ENCODE assay signal across 18 cellular contexts in the genomic region with DNA sequence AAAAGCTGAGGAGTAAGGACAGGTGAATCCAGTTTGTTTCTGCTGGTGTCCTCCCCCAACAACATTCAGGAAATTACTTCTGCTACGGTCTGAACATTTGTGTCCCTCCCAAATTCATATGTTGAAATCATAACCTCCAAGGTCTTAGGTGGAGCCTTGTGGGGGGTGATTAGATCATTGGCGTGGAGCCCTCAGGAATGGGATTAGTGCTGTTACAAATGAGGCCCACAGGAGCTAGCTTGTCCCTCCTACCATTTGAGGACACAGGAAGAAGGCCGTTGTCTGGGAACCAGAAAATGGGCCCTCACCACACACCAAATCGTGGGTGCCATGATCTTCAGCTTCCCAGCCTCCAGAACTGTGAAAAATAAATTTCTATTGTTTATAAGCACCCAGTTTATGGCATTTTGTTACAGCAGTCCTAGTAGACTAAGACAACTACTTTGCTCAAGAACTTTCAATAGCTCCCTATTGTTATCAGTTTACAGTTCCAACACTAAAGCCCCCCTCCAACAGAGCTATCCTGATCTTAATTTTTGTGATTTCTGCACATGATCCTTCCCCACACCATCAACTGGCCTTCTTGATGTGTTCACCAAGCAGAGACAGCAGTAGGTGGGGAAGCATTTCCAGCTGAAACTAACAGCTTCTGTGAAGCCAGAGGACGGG. TPM values are rescaled to one million over a fixed set of nuclear protein-coding genes. Genes with fewer than 3 reads are reported as not detected.
DNase-seq lines count a peak whose midpoint lies in the region; ATAC-seq and TF ChIP-seq lines count a peak whose summit lies in the region.
"Had no signal": no experiment of that assay in that cellular context is flagged by ENCODE, and none has a peak within 500 bp of the region (broad histone marks: within the 10 kb centered on the region; RNA-seq: fewer than 3 reads in every experiment).

No MANE protein-coding gene starts in this region.

- H3K36me3 Mint-ChIP-seq in type B pancreatic cell: no peaks in the 10 kb centered on the region
- no peaks in the 10 kb centered on the region for H3K36me3 Mint-ChIP-seq in activated T-cell treated with anti-CD3 and anti-CD28 coated beads, Interleukin-2, amount 50 U/mL, for 4 hours (ENCODE audit: insufficient read depth)
- H3K36me3 Mint-ChIP-seq: CD4-positive, alpha-beta memory T cell had no signal

- H3F3A ChIP-seq in smooth muscle cell (ENCODE audit: low read depth): peaks cover 15% of the 10 kb centered on the region

- H3K9ac ChIP-seq in smooth muscle cell (ENCODE audit: low read depth): no peak overlapping the region

- no peaks in the 10 kb centered on the region for H3K79me2 ChIP-seq in smooth muscle cell (ENCODE audit: low read depth)

- no peaks in the 10 kb centered on the region for H3K36me3 ChIP-seq in esophagus squamous epithelium
- no peaks in the 10 kb centered on the region for H3K36me3 ChIP-seq in smooth muscle cell (ENCODE audit: low read depth)
- H3K36me3 ChIP-seq: neutrophil had no signal

- no peak overlapping the region for H3K4me2 ChIP-seq in smooth muscle cell

- H3K27me3 ChIP-seq in esophagus squamous epithelium (no peaks in the 10 kb centered on the region), smooth muscle cell (ENCODE audit: low read depth) (peaks cover 4% of the 10 kb centered on the region)
- H3K27me3 ChIP-seq: neutrophil had no signal

- no peak for ATAC-seq in GM21360 (IDR thresholded peaks at IDR 0.05; ENCODE audit: unreplicated experiment)
- no peak for ATAC-seq in activated T-cell treated with anti-CD3 and anti-CD28 coated beads, Interleukin-2, amount 50 U/mL, for 4 hours
- ATAC-seq: activated T-cell treated with anti-CD3 and anti-CD28 coated beads, Interleukin-2, amount 50 U/mL, for 72 hours had no signal

- H2AFZ ChIP-seq in smooth muscle cell (ENCODE audit: low read depth): no peak overlapping the region

- 46 to 63% methylated on average over 5 of the region's 5 CpGs for WGBS in esophagus squamous epithelium, 2 donors
- WGBS in smooth muscle cell (ENCODE audit: low lambda C conversion rate): 87% methylated on average over 5 of the region's 5 CpGs

- intact Hi-C loops in esophagus squamous epithelium (cut with DNase I): no loop called here

- peak overlapping the region; percentile 76 to 93 (median 86) for H3K27ac ChIP-seq in esophagus squamous epithelium
- no peak overlapping the region for H3K27ac ChIP-seq in smooth muscle cell (ENCODE audit: low read depth)

- no peak for TF ChIP-seq CTCF in esophagus squamous epithelium (IDR thresholded peaks at IDR 0.05)
- no peak for TF ChIP-seq CTCF in type B pancreatic cell (conservative IDR thresholded peaks at IDR 0.05)
- TF ChIP-seq CTCF in smooth muscle cell (IDR thresholded peaks at IDR 0.05; ENCODE audit: borderline replicate concordance, insufficient read depth, poor library complexity, severe bottlenecking): no peak

- no peak overlapping the region for H3K27ac Mint-ChIP-seq in type B pancreatic cell
- H3K27ac Mint-ChIP-seq: activated CD4-positive, alpha-beta memory T cell treated with anti-CD3 and anti-CD28 coated beads, Interleukin-2, amount 10 ng/mL, durations not matched to agents 7 days and 5 days; activated T-cell treated with anti-CD3 and anti-CD28 coated beads, Interleukin-2, amount 50 U/mL, for 72 hours; CD4-positive, alpha-beta memory T cell had no signal

- peak overlapping the region; percentile 77 for H3K4me3 Mint-ChIP-seq in type B pancreatic cell
- no peak overlapping the region for H3K4me3 Mint-ChIP-seq in activated T-cell treated with anti-CD3 and anti-CD28 coated beads, Interleukin-2, amount 50 U/mL, for 4 hours
- H3K4me3 Mint-ChIP-seq: activated CD4-positive, alpha-beta memory T cell treated with anti-CD3 and anti-CD28 coated beads, Interleukin-2, amount 10 ng/mL, durations not matched to agents 7 days and 5 days; activated T-cell treated with anti-CD3 and anti-CD28 coated beads, Interleukin-2, amount 50 U/mL, for 72 hours; CD4-positive, alpha-beta memory T cell had no signal

- peak; percentile 14 for DNase-seq in activated effector memory CD4-positive, alpha-beta T cell treated with anti-CD3 and anti-CD28 coated beads, Interleukin-2, amount 50 U/mL, for 16 hours
- DNase-seq in activated effector memory CD4-positive, alpha-beta T cell treated with Interleukin-2 at 50 U/mL for 16 hours: no peak
- DNase-seq in OCI-M1 (lab: John Stamatoyannopoulos, UW): peak; percentile 14
- no peak for DNase-seq in esophagus squamous epithelium (lab: John Stamatoyannopoulos, UW)
- no peak for DNase-seq in type B pancreatic cell (ENCODE audit: extremely low spot score, unreplicated experiment)
- no peak for DNase-seq in smooth muscle cell (lab: John Stamatoyannopoulos, UW; ENCODE audit: unreplicated experiment)
- DNase-seq in activated T-cell treated with anti-CD3 and anti-CD28 coated beads, Interleukin-2, amount 50 U/mL, for 4 hours: no peak
- DNase-seq: activated CD4-positive, alpha-beta memory T cell treated with anti-CD3 and anti-CD28 coated beads, Interleukin-2, amount 10 ng/mL, durations not matched to agents 7 days and 5 days; activated T-cell treated with anti-CD3 and anti-CD28 coated beads, Interleukin-2, amount 50 U/mL, for 72 hours; CD4-positive, alpha-beta memory T cell; cerebellar nuclear complex; DND-41; NCI-H1930; stimulated activated CD4-positive, alpha-beta T cell treated with anti-CD3 and anti-CD28 coated beads, Interleukin-4, amount 100 ng/mL, for 1 hour; SW 1271 had no signal

- H3K27me3 Mint-ChIP-seq in type B pancreatic cell: peaks cover 41% of the 10 kb centered on the region
- H3K27me3 Mint-ChIP-seq in activated T-cell treated with anti-CD3 and anti-CD28 coated beads, Interleukin-2, amount 50 U/mL, for 4 hours (ENCODE audit: low read depth): peaks cover 46% of the 10 kb centered on the region

- H3K4me1 ChIP-seq in esophagus squamous epithelium: peaks cover 38 to 81% (median 51%) of the 10 kb centered on the region in 3 donors
- H3K4me1 ChIP-seq in smooth muscle cell (ENCODE audit: low read depth): peaks cover 13% of the 10 kb centered on the region

- H3K9me3 ChIP-seq in esophagus squamous epithelium: no peaks in the 10 kb centered on the region
- H3K9me3 ChIP-seq in smooth muscle cell (replicated peaks; ENCODE audit: low read depth): no peaks in the 10 kb centered on the region
- H3K9me3 ChIP-seq: neutrophil had no signal

- no peaks in the 10 kb centered on the region for H3K9me3 Mint-ChIP-seq in type B pancreatic cell
- H3K9me3 Mint-ChIP-seq in activated T-cell treated with anti-CD3 and anti-CD28 coated beads, Interleukin-2, amount 50 U/mL, for 4 hours: no peaks in the 10 kb centered on the region
- H3K9me3 Mint-ChIP-seq: activated CD4-positive, alpha-beta memory T cell treated with anti-CD3 and anti-CD28 coated beads, Interleukin-2, amount 10 ng/mL, durations not matched to agents 7 days and 5 days; activated T-cell treated with anti-CD3 and anti-CD28 coated beads, Interleukin-2, amount 50 U/mL, for 72 hours had no signal

- no peak for TF ChIP-seq POLR2A in esophagus squamous epithelium (IDR thresholded peaks at IDR 0.05)

- peaks cover 32% of the 10 kb centered on the region for H3K4me1 Mint-ChIP-seq in type B pancreatic cell (ENCODE audit: unreplicated experiment)
- H3K4me1 Mint-ChIP-seq in activated T-cell treated with anti-CD3 and anti-CD28 coated beads, Interleukin-2, amount 50 U/mL, for 4 hours (ENCODE audit: low read depth): peaks cover 2% of the 10 kb centered on the region

- H4K20me1 ChIP-seq in smooth muscle cell (ENCODE audit: low read depth): no peaks in the 10 kb centered on the region

- H3K4me3 ChIP-seq in esophagus squamous epithelium (no peak overlapping the region), smooth muscle cell (no peak overlapping the region)

RNA-seq across cellular contexts. Expression of a gene that starts 2.1 kb away (rescaled TPM):
- total RNA-seq in esophagus squamous epithelium (10 to 100 TPM in 1 of 4 donors, 1 to 10 TPM in 1, under 1 TPM in 1, not detected in 1; 0.88 to 14.1 (median 5.1) TPM), type B pancreatic cell (ENCODE audit: low replicate concordance) (0.62 and 2.0 TPM in 2 replicates), smooth muscle cell (1.5 and 87.4 TPM in 2 replicates)
- 1.6 and 2.0 TPM in 2 replicates for polyA plus RNA-seq in smooth muscle cell
- not detected for total RNA-seq in activated T-cell treated with anti-CD3 and anti-CD28 coated beads, Interleukin-2, amount 50 U/mL, for 4 hours
- total RNA-seq: activated CD4-positive, alpha-beta memory T cell treated with anti-CD3 and anti-CD28 coated beads, Interleukin-2, amount 10 ng/mL, durations not matched to agents 7 days and 5 days; activated T-cell treated with anti-CD3 and anti-CD28 coated beads, Interleukin-2, amount 50 U/mL, for 72 hours; CD4-positive, alpha-beta memory T cell; HT-29 had no signal
- polyA plus RNA-seq: CD4-positive, alpha-beta memory T cell had no signal

RNA-seq across cellular contexts. Expression of a gene that starts 27.7 kb away (rescaled TPM):
- total RNA-seq in esophagus squamous epithelium (10 to 100 TPM in 3 of 4 donors, 1 to 10 TPM in 1; 9.7 to 17.5 (median 14.8) TPM), type B pancreatic cell (ENCODE audit: low replicate concordance) (86.7 and 88.4 TPM in 2 replicates), smooth muscle cell (5.2 and 11.8 TPM in 2 replicates)
- polyA plus RNA-seq in smooth muscle cell: 6.8 and 8.4 TPM in 2 replicates
- total RNA-seq in activated T-cell treated with anti-CD3 and anti-CD28 coated beads, Interleukin-2, amount 50 U/mL, for 4 hours: under 1 TPM; 0.16 to 0.30 (median 0.27) TPM
- polyA plus RNA-seq: CD4-positive, alpha-beta memory T cell had no signal

Comparison
In these comparisons a context has a peak if more than half of its experiments do, and no peak if none do; other contexts are left out.
1. DNase-seq: peak in activated effector memory CD4-positive, alpha-beta T cell treated with anti-CD3 and anti-CD28 coated beads, Interleukin-2, amount 50 U/mL, for 16 hours (single experiment) and OCI-M1 (single experiment); none in activated effector memory CD4-positive, alpha-beta T cell treated with Interleukin-2 at 50 U/mL for 16 hours (single experiment), esophagus squamous epithelium (single experiment), type B pancreatic cell (single experiment), smooth muscle cell (single experiment) and activated T-cell treated with anti-CD3 and anti-CD28 coated beads, Interleukin-2, amount 50 U/mL, for 4 hours (single experiment).